ENCODE assay signal across 26 cellular contexts in the genomic region with DNA sequence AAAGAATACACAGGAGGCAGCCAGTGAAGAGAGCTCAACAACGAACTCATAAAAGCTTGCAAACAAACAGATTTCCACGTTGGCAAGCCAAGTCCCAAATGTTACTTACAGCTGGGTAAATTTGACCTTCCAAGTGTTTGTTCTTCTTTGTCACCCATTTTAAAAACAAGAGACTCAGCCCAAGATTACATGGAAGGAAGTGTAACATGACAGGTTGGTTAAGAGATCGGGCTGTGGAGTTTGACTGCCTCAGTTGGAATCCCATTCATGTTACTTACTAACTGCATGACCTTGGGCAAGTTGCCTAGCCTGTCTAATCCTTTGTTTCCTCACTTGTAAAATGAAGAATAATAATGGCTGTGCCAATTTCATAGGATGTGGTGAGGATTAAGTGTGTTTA.
A peak's percentile ranks its signal among the peaks of the same experiment; 100 is the strongest.
DNase-seq lines count a peak whose midpoint lies in the region; ATAC-seq and TF ChIP-seq lines count a peak whose summit lies in the region.
"Had no signal": no experiment of that assay in that cellular context is flagged by ENCODE, and none has a peak within 500 bp of the region (broad histone marks: within the 10 kb centered on the region; RNA-seq: fewer than 3 reads in every experiment).

No MANE protein-coding gene starts in this region.

- no peak overlapping the region for H3K4me3 ChIP-seq in AG10803 (ENCODE audit: low read length)
- no peak overlapping the region for H3K4me3 ChIP-seq in fibroblast of pulmonary artery (replicated peaks; ENCODE audit: low read depth, low read length)
- no peak overlapping the region for H3K4me3 ChIP-seq in transverse colon
- H3K4me3 ChIP-seq: gastrocnemius medialis, sigmoid colon, upper lobe of left lung had no signal

- 18 to 34% methylated on average over 3 of the region's 3 CpGs for WGBS in transverse colon (ENCODE audit: low coverage in 1 of 2), 2 donors

- intact Hi-C loops in transverse colon (cut with DNase I; ENCODE audit: low total_unique reads) = no loop called here

- TF ChIP-seq CTCF in AG10803 (conservative IDR thresholded peaks at IDR 0.05; ENCODE audit: low read length) (no peak), fibroblast of pulmonary artery (IDR thresholded peaks at IDR 0.05; ENCODE audit: low read length, missing control alignments) (no peak), transverse colon (IDR thresholded peaks at IDR 0.05) (no peak)

- no peak for TF ChIP-seq POLR2A in transverse colon (IDR thresholded peaks at IDR 0.05)

- no peak overlapping the region for H3K27ac ChIP-seq in transverse colon
- H3K27ac ChIP-seq: gastrocnemius medialis, RWPE1, sigmoid colon, upper lobe of left lung had no signal

- H3K4me1 ChIP-seq in transverse colon = no peaks in the 10 kb centered on the region
- H3K4me1 ChIP-seq: Caco-2, sigmoid colon had no signal

- H3K36me3 ChIP-seq in transverse colon = no peaks in the 10 kb centered on the region
- H3K36me3 ChIP-seq: gastrocnemius medialis, sigmoid colon, upper lobe of left lung had no signal

- in situ Hi-C loops in transverse colon (cut with MboI; ENCODE audit: low pct_ligation_motif_present in 1 of 4, low pct_unique_long_range_greater_than_20kb in 1 of 4, low sequenced_read_pairs in 3 of 4) = no loop called here

- no peaks in the 10 kb centered on the region for H3K27me3 ChIP-seq in transverse colon
- H3K27me3 ChIP-seq: gastrocnemius medialis, sigmoid colon, upper lobe of left lung had no signal

- no peak for TF ChIP-seq EP300 in transverse colon (IDR thresholded peaks at IDR 0.05; ENCODE audit: low read depth)

- no peaks in the 10 kb centered on the region for H3K9me3 ChIP-seq in transverse colon
- H3K9me3 ChIP-seq: Caco-2, gastrocnemius medialis, sigmoid colon, upper lobe of left lung had no signal

- no peak for ATAC-seq in GM21619 (IDR thresholded peaks at IDR 0.05; ENCODE audit: unreplicated experiment)
- ATAC-seq in HG03097 (IDR thresholded peaks at IDR 0.05; ENCODE audit: low FRiP score, unreplicated experiment) = no peak
- ATAC-seq: gastrocnemius medialis; stimulated activated memory B cell treated with anti-CD40 and anti-IgM and Interleukin-4, amounts not matched to agents 10 μg/mL and 1 μg/mL and 100 μg/mL, for 72 hours had no signal

- DNase-seq in AG10803 (ENCODE audit: low read depth) (peak; percentile 62), M059J (ENCODE audit: low read depth) (peak; percentile 56), astrocyte of the hippocampus (ENCODE audit: low read depth, low spot score) (peak; percentile 71), fibroblast of pulmonary artery (ENCODE audit: low read depth) (peak; percentile 64), NCI-H2107 treated with DMSO at 0.1 percent for 48 hours (lab: John Stamatoyannopoulos, UW; ENCODE audit: unreplicated experiment) (no peak), transverse colon (no peak)
- DNase-seq: activated CD4-positive, alpha-beta memory T cell treated with anti-CD3 and anti-CD28 coated beads, Interleukin-2, amount 10 ng/mL, durations not matched to agents 7 days and 5 days; activated CD4-positive, CD25-positive, alpha-beta regulatory T cell treated with anti-CD3 and anti-CD28 coated beads, Interleukin-2, amount 50 U/mL, for 72 hours; activated gamma-delta T cell; activated naive CD8-positive, alpha-beta T cell treated with anti-CD3 and anti-CD28 coated beads, Interleukin-2, amount 10 ng/mL, durations not matched to agents 7 days and 5 days; C1 segment of cervical spinal cord; Caco-2; gastrocnemius medialis; hypothalamus; immature natural killer cell; mesendoderm; NCI-H1092 treated with DMSO at 0.1 percent for 48 hours; NCI-H187; sigmoid colon; stimulated activated CD4-positive, alpha-beta T cell treated with anti-CD3 and anti-CD28 coated beads, Interleukin-4, amount 100 ng/mL, for 4 hours; substantia nigra; upper lobe of left lung had no signal

Comparison
In these comparisons a context has a peak if more than half of its experiments do, and no peak if none do; other contexts are left out.
1. DNase-seq: peak in AG10803 (single experiment), M059J (single experiment), astrocyte of the hippocampus (single experiment) and fibroblast of pulmonary artery (single experiment); none in NCI-H2107 treated with DMSO at 0.1 percent for 48 hours (single experiment) and transverse colon (single experiment).